In the genomic region with DNA sequence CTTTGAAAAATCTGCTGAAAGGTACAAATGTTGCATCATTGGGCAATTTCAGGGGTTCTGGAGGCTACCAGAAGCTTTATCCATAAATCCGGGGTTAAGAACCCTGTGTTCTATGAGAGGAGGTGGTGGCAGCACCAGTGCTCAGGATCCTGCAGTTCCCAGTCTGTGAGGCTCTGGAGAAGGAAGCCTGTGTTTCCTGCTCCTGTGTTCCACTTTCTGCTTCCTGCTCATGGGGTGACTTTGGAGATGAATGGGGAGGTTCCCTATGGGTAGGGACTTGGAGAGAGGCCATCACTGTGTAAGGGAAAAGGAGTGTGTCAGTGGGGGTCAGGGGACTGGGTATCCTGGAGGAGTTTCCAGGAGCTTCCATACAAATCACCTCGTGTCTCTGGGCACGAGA, we compare ENCODE assay signal across 19 cellular contexts. TPM values are rescaled to one million over a fixed set of nuclear protein-coding genes. Genes with fewer than 3 reads are reported as not detected.
DNase-seq lines count a peak whose midpoint lies in the region; ATAC-seq, FAIRE-seq and TF ChIP-seq lines count a peak whose summit lies in the region.
"Had no signal": no experiment of that assay in that cellular context is flagged by ENCODE, and none has a peak within 500 bp of the region (broad histone marks: within the 10 kb centered on the region; RNA-seq: fewer than 3 reads in every experiment).

No MANE protein-coding gene starts in this region.

- H3K4me3 Mint-ChIP-seq in astrocyte (ENCODE audit: unreplicated experiment) = no peak overlapping the region
- no peak overlapping the region for H3K4me3 Mint-ChIP-seq in activated CD4-positive, alpha-beta memory T cell treated with anti-CD3 and anti-CD28 coated beads, Interleukin-2, amount 10 ng/mL, durations not matched to agents 7 days and 5 days
- H3K4me3 Mint-ChIP-seq: CD8-positive, alpha-beta memory T cell; HFFc6 had no signal

- no peak overlapping the region for H2AFZ ChIP-seq in astrocyte (ENCODE audit: low read depth, low read length)
- H2AFZ ChIP-seq: PC-9 had no signal

- H3K36me3 Mint-ChIP-seq in astrocyte (ENCODE audit: low read depth, unreplicated experiment) = peaks cover 3% of the 10 kb centered on the region
- no peaks in the 10 kb centered on the region for H3K36me3 Mint-ChIP-seq in activated CD4-positive, alpha-beta memory T cell treated with anti-CD3 and anti-CD28 coated beads, Interleukin-2, amount 10 ng/mL, durations not matched to agents 7 days and 5 days (ENCODE audit: low read depth)

- H4K20me1 ChIP-seq in astrocyte (ENCODE audit: insufficient read depth, low read length) = no peaks in the 10 kb centered on the region

- H3K27ac ChIP-seq in astrocyte (ENCODE audit: low read depth, low read length) (no peak overlapping the region), colonic mucosa (peak overlapping the region; percentile 84), small intestine (ENCODE audit: low read depth in 1 of 2, low read length in 1 of 2) (peak overlapping the region in 1 of 2 donors; percentile 34)
- H3K27ac ChIP-seq: KMS-11, PC-9, SJSA1 had no signal

- H3K4me3 ChIP-seq in astrocyte (ENCODE audit: insufficient read depth, low read depth, low read length) (no peak overlapping the region), colonic mucosa (peak overlapping the region; percentile 69), mucosa of descending colon (no peak overlapping the region), small intestine (ENCODE audit: low read depth in 1 of 2, low read length in 2 of 2) (peak overlapping the region in 1 of 2 donors; percentile 81)
- H3K4me3 ChIP-seq: PC-9, SJSA1 had no signal

- POLR2A ChIA-PET in activated CD4-positive, alpha-beta memory T cell treated with anti-CD3 and anti-CD28 coated beads, Interleukin-2, amount 10 ng/mL, durations not matched to agents 7 days and 5 days (lab: Charles Lee) = no interaction called here

- TF ChIP-seq CTCF in astrocyte (IDR thresholded peaks at IDR 0.05; ENCODE audit: insufficient read depth, low read depth, low read length) (no peak), colonic mucosa (IDR thresholded peaks at IDR 0.05) (no peak), mucosa of descending colon (IDR thresholded peaks at IDR 0.05) (no peak)

- DNase-seq in astrocyte (ENCODE audit: low read depth) (no peak), colonic mucosa (peak; percentile 55), mucosa of descending colon (peak in 1 of 3 donors; percentile 50), small intestine (peak; percentile 69)
- no peak for DNase-seq in stimulated activated CD4-positive, alpha-beta T cell treated with anti-CD3 and anti-CD28 coated beads, Interleukin-4, amount 100 ng/mL, for 1 hour
- DNase-seq in activated CD4-positive, alpha-beta memory T cell treated with anti-CD3 and anti-CD28 coated beads, Interleukin-2, amount 10 ng/mL, durations not matched to agents 7 days and 5 days = no peak
- DNase-seq in activated T-cell treated with anti-CD3 and anti-CD28 coated beads, Interleukin-2, amount 50 U/mL, for 1 hour = no peak
- DNase-seq: ACHN; CD8-positive, alpha-beta memory T cell; DMS79 treated with DMSO at 0.1 percent for 48 hours; H7; HFFc6; NCI-H1694 treated with DMSO at 0.1 percent for 48 hours; NCI-H2107; NCI-H510A; NCI-H774; PC-9 had no signal

- intact Hi-C loops in colonic mucosa (cut with DNase I) (no loop called here), mucosa of descending colon (cut with DNase I, micrococcal nuclease) (no loop called here)

- H3K27me3 ChIP-seq in astrocyte (ENCODE audit: insufficient read depth, low read length) (peaks cover 27% of the 10 kb centered on the region), colonic mucosa (peaks cover 3% of the 10 kb centered on the region), small intestine (ENCODE audit: control insufficient read depth in 2 of 2, insufficient read depth in 2 of 2, low read length in 2 of 2) (no peaks in the 10 kb centered on the region)
- H3K27me3 ChIP-seq: SJSA1 had no signal

- H3K36me3 ChIP-seq in astrocyte (ENCODE audit: insufficient read depth, low read length) (no peaks in the 10 kb centered on the region), colonic mucosa (no peaks in the 10 kb centered on the region), mucosa of descending colon (ENCODE audit: low read depth) (no peaks in the 10 kb centered on the region), small intestine (ENCODE audit: control insufficient read depth in 2 of 2, insufficient read depth in 2 of 2, low read length in 2 of 2) (no peaks in the 10 kb centered on the region)
- H3K36me3 ChIP-seq: SJSA1 had no signal

- CTCF ChIA-PET in activated CD4-positive, alpha-beta memory T cell treated with anti-CD3 and anti-CD28 coated beads, Interleukin-2, amount 10 ng/mL, durations not matched to agents 7 days and 5 days (lab: Charles Lee) = interaction anchor here (0.8 to 1.5 kb wide), 4 partner anchors 9 to 39 kb away, joined by 3 to 5 read pairs (median 4); no protein-coding TSS in a partner anchor

- H3K9me3 ChIP-seq in astrocyte (ENCODE audit: insufficient read depth, low read depth, low read length) = no peaks in the 10 kb centered on the region
- H3K9me3 ChIP-seq in colonic mucosa = no peaks in the 10 kb centered on the region
- no peaks in the 10 kb centered on the region for H3K9me3 ChIP-seq in mucosa of descending colon
- no peaks in the 10 kb centered on the region for H3K9me3 ChIP-seq in small intestine (ENCODE audit: control insufficient read depth, low read depth)
- H3K9me3 ChIP-seq: SJSA1 had no signal

- WGBS in small intestine, 3 donors = 8 to 25% (median 9%) methylated on average over 3 of the region's 3 CpGs

- no peaks in the 10 kb centered on the region for H3K79me2 ChIP-seq in astrocyte (ENCODE audit: insufficient read depth, low read length)

- H3K27me3 Mint-ChIP-seq in astrocyte (ENCODE audit: low read depth, unreplicated experiment) = peaks cover 74% of the 10 kb centered on the region
- H3K27me3 Mint-ChIP-seq in activated CD4-positive, alpha-beta memory T cell treated with anti-CD3 and anti-CD28 coated beads, Interleukin-2, amount 10 ng/mL, durations not matched to agents 7 days and 5 days = peaks cover 56% of the 10 kb centered on the region

- H3K4me1 ChIP-seq in astrocyte (ENCODE audit: insufficient read depth, low read length) = no peaks in the 10 kb centered on the region
- peaks cover 24% of the 10 kb centered on the region for H3K4me1 ChIP-seq in colonic mucosa
- H3K4me1 ChIP-seq in mucosa of descending colon (ENCODE audit: low read depth) = peaks cover 50% of the 10 kb centered on the region
- peaks cover 2 to 14% of the 10 kb centered on the region in 2 donors for H3K4me1 ChIP-seq in small intestine (ENCODE audit: control insufficient read depth in 2 of 2, insufficient read depth in 1 of 2, low read depth in 1 of 2, low read length in 1 of 2)

- peak overlapping the region; percentile 54 for H3K27ac Mint-ChIP-seq in astrocyte (ENCODE audit: unreplicated experiment)
- H3K27ac Mint-ChIP-seq in activated CD4-positive, alpha-beta memory T cell treated with anti-CD3 and anti-CD28 coated beads, Interleukin-2, amount 10 ng/mL, durations not matched to agents 7 days and 5 days = no peak overlapping the region
- H3K27ac Mint-ChIP-seq: CD8-positive, alpha-beta memory T cell; HFFc6 had no signal

- peak; percentile 42 for ATAC-seq in mucosa of descending colon

- H3K9me3 Mint-ChIP-seq in astrocyte (ENCODE audit: unreplicated experiment) = peaks cover 3% of the 10 kb centered on the region
- no peaks in the 10 kb centered on the region for H3K9me3 Mint-ChIP-seq in activated CD4-positive, alpha-beta memory T cell treated with anti-CD3 and anti-CD28 coated beads, Interleukin-2, amount 10 ng/mL, durations not matched to agents 7 days and 5 days
- H3K9me3 Mint-ChIP-seq: CD8-positive, alpha-beta memory T cell; HFFc6 had no signal

- H3K9ac ChIP-seq in astrocyte (ENCODE audit: low read length) (no peak overlapping the region), colonic mucosa (ENCODE audit: low read depth in 2 of 2, low read length in 2 of 2) (peak overlapping the region in 1 of 2 donors; percentile 99)
- H3K9ac ChIP-seq: KMS-11 had no signal

- no peak overlapping the region for H3K4me2 ChIP-seq in astrocyte (ENCODE audit: low read length)
- H3K4me2 ChIP-seq: KMS-11, PC-9 had no signal

- peaks cover 11% of the 10 kb centered on the region for H3K4me1 Mint-ChIP-seq in astrocyte (ENCODE audit: low read depth, unreplicated experiment)
- H3K4me1 Mint-ChIP-seq in activated CD4-positive, alpha-beta memory T cell treated with anti-CD3 and anti-CD28 coated beads, Interleukin-2, amount 10 ng/mL, durations not matched to agents 7 days and 5 days = no peaks in the 10 kb centered on the region

- no peak for FAIRE-seq in astrocyte (lab: Jason Lieb, UNC)
- no peak for FAIRE-seq in small intestine (lab: Jason Lieb, UNC)

RNA-seq across cellular contexts. Expression of gene CDX1, which starts 2.3 kb away (rescaled TPM):
- 0.50 TPM in 1 of 2 replicates, not detected in the other for total RNA-seq in astrocyte
- total RNA-seq in colonic mucosa = 100 to 1,000 TPM; 299 to 498 TPM
- total RNA-seq in mucosa of descending colon = 100 to 1,000 TPM; 140 to 306 (median 302) TPM
- polyA plus RNA-seq in small intestine = 100 to 1,000 TPM; 205 to 238 (median 219) TPM
- not detected for total RNA-seq in activated CD4-positive, alpha-beta memory T cell treated with anti-CD3 and anti-CD28 coated beads, Interleukin-2, amount 10 ng/mL, durations not matched to agents 7 days and 5 days
- total RNA-seq: CD8-positive, alpha-beta memory T cell; PC-9 had no signal
- polyA plus RNA-seq: CD8-positive, alpha-beta memory T cell had no signal

RNA-seq across cellular contexts. Expression of gene PDGFRB, which starts 13.2 kb away (rescaled TPM):
- total RNA-seq in astrocyte = 78.8 and 96.6 TPM in 2 replicates
- 10 to 100 TPM in 1 of 2 donors, 1 to 10 TPM in 1; 8.6 to 18.1 TPM for total RNA-seq in colonic mucosa
- total RNA-seq in mucosa of descending colon = 10 to 100 TPM; 13.9 to 61.5 (median 27.1) TPM
- 10 to 100 TPM in 1 of 3 donors, 1 to 10 TPM in 1, under 1 TPM in 1; 0.45 to 31.6 (median 1.6) TPM for polyA plus RNA-seq in small intestine
- 1 to 10 TPM; 7.2 to 9.0 TPM for total RNA-seq in activated CD4-positive, alpha-beta memory T cell treated with anti-CD3 and anti-CD28 coated beads, Interleukin-2, amount 10 ng/mL, durations not matched to agents 7 days and 5 days
- total RNA-seq: PC-9 had no signal

RNA-seq across cellular contexts. Expression of gene SLC6A7, which starts 21.0 kb away (rescaled TPM):
- total RNA-seq in astrocyte (not detected in 2 replicates), colonic mucosa (10 to 100 TPM in 1 of 2 donors, 1 to 10 TPM in 1; 5.0 to 24.9 TPM), mucosa of descending colon (10 to 100 TPM; 15.2 to 26.4 (median 18.9) TPM)
- 1 to 10 TPM in 2 of 3 donors, under 1 TPM in 1; 0.81 to 2.6 (median 1.8) TPM for polyA plus RNA-seq in small intestine
- total RNA-seq in activated CD4-positive, alpha-beta memory T cell treated with anti-CD3 and anti-CD28 coated beads, Interleukin-2, amount 10 ng/mL, durations not matched to agents 7 days and 5 days = not detected
- total RNA-seq: CD8-positive, alpha-beta memory T cell; H7; HFFc6; PC-9; SJSA1 had no signal
- polyA plus RNA-seq: CD8-positive, alpha-beta memory T cell had no signal

Comparison
In these comparisons a context has a peak if more than half of its experiments do, and no peak if none do; other contexts are left out.
1. DNase-seq: peak in colonic mucosa (single experiment) and small intestine (single experiment); none in astrocyte (single experiment), stimulated activated CD4-positive, alpha-beta T cell treated with anti-CD3 and anti-CD28 coated beads, Interleukin-4, amount 100 ng/mL, for 1 hour (single experiment), activated CD4-positive, alpha-beta memory T cell treated with anti-CD3 and anti-CD28 coated beads, Interleukin-2, amount 10 ng/mL, durations not matched to agents 7 days and 5 days (single experiment) and activated T-cell treated with anti-CD3 and anti-CD28 coated beads, Interleukin-2, amount 50 U/mL, for 1 hour (single experiment).
2. RNA of gene CDX1, which starts 2.3 kb away (total RNA-seq): 299 to 498 TPM in colonic mucosa and 140 to 306 TPM in mucosa of descending colon; 0.50 TPM in astrocyte and not detected in activated CD4-positive, alpha-beta memory T cell treated with anti-CD3 and anti-CD28 coated beads, Interleukin-2, amount 10 ng/mL, durations not matched to agents 7 days and 5 days; every median in the first group is over 10 times any median in the second.